ENCODE assay signal across 8 cellular contexts in genomic region chr1:230215049-230215448, GRCh38.
DNase-seq lines count a peak whose midpoint lies in the region; ATAC-seq and TF ChIP-seq lines count a peak whose summit lies in the region.

No MANE protein-coding gene starts in this region.

- no peaks in the 10 kb centered on the region for H3K27me3 ChIP-seq in BLaER1
- H3K27me3 ChIP-seq in esophagus muscularis mucosa: no peaks in the 10 kb centered on the region

- DNase-seq in NCI-H774 (lab: John Stamatoyannopoulos, UW) (peak; percentile 37), esophagus muscularis mucosa (ENCODE audit: extremely low spot score) (no peak), naive B cell (peak; percentile 26), NOMO-1 (lab: John Stamatoyannopoulos, UW; ENCODE audit: unreplicated experiment in 2 of 2) (no peak), omental fat pad (ENCODE audit: low spot score) (no peak)
- no peak for DNase-seq in effector CD8-positive, alpha-beta T cell (lab: John Stamatoyannopoulos, UW)

- peak; percentile 9 to 26 for ATAC-seq in naive B cell (ENCODE audit: low read depth in 2 of 2)
- ATAC-seq in omental fat pad (ENCODE audit: low FRiP score): no peak
- ATAC-seq in HG02588 (IDR thresholded peaks at IDR 0.05; ENCODE audit: unreplicated experiment): no peak

- H3K4me3 ChIP-seq in BLaER1 (peak overlapping the region; percentile 11; the same call in 1 of the 2 replicates), esophagus muscularis mucosa (no peak overlapping the region)

- intact Hi-C loops in esophagus muscularis mucosa (cut with DNase I): no loop called here

- TF ChIP-seq POLR2A in esophagus muscularis mucosa (IDR thresholded peaks at IDR 0.05; ENCODE audit: low read depth): no peak

- H3K9me3 Mint-ChIP-seq in naive B cell: peaks cover 0 to 8% (median 0%) of the 10 kb centered on the region in 7 donors

- TF ChIP-seq CTCF in esophagus muscularis mucosa (IDR thresholded peaks at IDR 0.05): peak; percentile 54 to 78 (median 63)
- TF ChIP-seq CTCF in omental fat pad (IDR thresholded peaks at IDR 0.05): no peak

- H3K27me3 Mint-ChIP-seq in naive B cell: no peaks in the 10 kb centered on the region

- H3K4me1 Mint-ChIP-seq in naive B cell: peaks cover 76 to 95% (median 92%) of the 10 kb centered on the region in 3 donors

- H4K20me1 ChIP-seq in BLaER1: peaks cover 94% of the 10 kb centered on the region

- H3K27ac ChIP-seq in BLaER1 (peak overlapping the region; percentile 65), esophagus muscularis mucosa (replicated peaks in 1 of 4) (peak overlapping the region; percentile 23 to 47 (median 34))

- H3K36me3 ChIP-seq in BLaER1: peaks cover 72% of the 10 kb centered on the region
- H3K36me3 ChIP-seq in esophagus muscularis mucosa: no peaks in the 10 kb centered on the region

- TF ChIP-seq EP300 in esophagus muscularis mucosa (IDR thresholded peaks at IDR 0.05): no peak

- WGBS in esophagus muscularis mucosa: 10% methylated on average over 7 of the region's 7 CpGs

- H3K4me3 Mint-ChIP-seq in naive B cell: peak overlapping the region in 7 of 8 donors; percentile 1 to 85 (median 50)

- peak overlapping the region; percentile 81 to 98 (median 96) for H3K27ac Mint-ChIP-seq in naive B cell

- no peaks in the 10 kb centered on the region for H3K9me3 ChIP-seq in BLaER1
- no peaks in the 10 kb centered on the region for H3K9me3 ChIP-seq in esophagus muscularis mucosa

- H3K4me1 ChIP-seq in BLaER1 (peaks cover 100% of the 10 kb centered on the region), esophagus muscularis mucosa (peaks cover 22 to 75% (median 70%) of the 10 kb centered on the region in 4 donors)

- peak overlapping the region; percentile 61 for H3K9ac ChIP-seq in BLaER1

- peaks cover 7 to 9% of the 10 kb centered on the region in 2 donors for H3K36me3 Mint-ChIP-seq in naive B cell

- H3K4me2 ChIP-seq in BLaER1: peak overlapping the region; percentile 90

Comparison
In these comparisons a context has a peak if more than half of its experiments do, and no peak if none do; other contexts are left out.
1. DNase-seq: peak in NCI-H774 (single experiment) and naive B cell (single experiment); none in esophagus muscularis mucosa (single experiment), NOMO-1 (0 of 2), effector CD8-positive, alpha-beta T cell (single experiment) and omental fat pad (single experiment).
2. CTCF ChIP-seq: peak in esophagus muscularis mucosa (3 of 3); none in omental fat pad (0 of 3).
3. ATAC-seq: peak in naive B cell (2 of 2); none in omental fat pad (single experiment) and HG02588 (single experiment).